In the genomic region with DNA sequence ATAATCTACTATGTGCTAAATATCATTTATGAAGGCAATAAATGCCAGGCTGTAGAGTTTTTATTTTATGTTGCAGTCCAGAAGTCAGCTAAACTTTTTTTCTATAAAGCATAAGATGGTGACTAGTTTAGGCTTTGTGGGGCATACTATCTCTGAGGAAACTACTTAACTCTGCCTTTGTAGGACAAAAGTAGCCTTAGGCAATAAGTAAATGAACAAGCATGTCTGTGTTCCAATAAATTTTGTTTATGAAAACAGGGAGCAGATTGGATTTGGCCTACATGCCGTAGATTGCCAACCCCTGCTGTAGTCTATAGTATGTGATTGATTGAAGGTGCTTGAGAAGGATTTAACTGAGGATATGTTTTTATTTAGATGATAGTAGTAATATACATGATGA, we compare ENCODE assay signal across 16 cellular contexts.
DNase-seq lines count a peak whose midpoint lies in the region; ATAC-seq and TF ChIP-seq lines count a peak whose summit lies in the region.
"Had no signal": no experiment of that assay in that cellular context is flagged by ENCODE, and none has a peak within 500 bp of the region (broad histone marks: within the 10 kb centered on the region; RNA-seq: fewer than 3 reads in every experiment).

No MANE protein-coding gene starts in this region.

- H3K27me3 ChIP-seq in ACC112 (ENCODE audit: insufficient read depth, low read length) (no peaks in the 10 kb centered on the region), PC-3 (ENCODE audit: low read length) (no peaks in the 10 kb centered on the region)
- H3K27me3 ChIP-seq: BE2C had no signal

- no peak overlapping the region for H3K4me3 ChIP-seq in ACC112 (ENCODE audit: low read depth, low read length)
- H3K4me3 ChIP-seq in fibroblast of villous mesenchyme (ENCODE audit: low read depth, low read length) = no peak overlapping the region
- H3K4me3 ChIP-seq in PC-3 (ENCODE audit: low read length) = no peak overlapping the region

- H3F3A ChIP-seq in PC-3 (ENCODE audit: low read length, unreplicated experiment) = no peaks in the 10 kb centered on the region

- H3K9ac ChIP-seq in PC-3 (ENCODE audit: low read length) = no peak overlapping the region

- H3K4me2 ChIP-seq in PC-3 (ENCODE audit: low read length) = no peak overlapping the region

- no TSS peak for BruUV-seq in PC-3 (replicated peaks; lab: Mats Ljungman, UMichigan)

- CTCF ChIA-PET in HEK293T (lab: Yijun Ruan, JAX) (no interaction called here), PC-3 (lab: Charles Lee) (no interaction called here)

- intact Hi-C loops in PC-3 (cut with micrococcal nuclease) = loop anchor here (5.0 to 10.0 kb wide), 3 partner anchors 229 to 362 kb away; no protein-coding TSS in a partner anchor

- POLR2A ChIA-PET in HEK293T (lab: Yijun Ruan, JAX) = no interaction called here
- POLR2A ChIA-PET in PC-3 (lab: Charles Lee; ENCODE audit: unreplicated experiment) = no interaction called here

- H3K9me3 ChIP-seq in PC-3 (ENCODE audit: low read length) = no peaks in the 10 kb centered on the region
- H3K9me3 ChIP-seq: BE2C had no signal

- DNase-seq in HEK293T (ENCODE audit: extremely low spot score) (no peak), RPMI7951 (ENCODE audit: low read depth) (peak; percentile 13), fibroblast of villous mesenchyme (ENCODE audit: low read depth) (peak; percentile 6), PC-3 (no peak)
- DNase-seq in stimulated activated naive CD4-positive, alpha-beta T cell treated with Interleukin-2 at 50 U/mL for 16 hours (lab: John Stamatoyannopoulos, UW) = no peak
- DNase-seq: BE2C; CD4-positive, alpha-beta memory T cell; COR-L47; DMS153; DND-41; GF-D8; KBM-7 had no signal

- H3K27ac ChIP-seq in ACC112 (ENCODE audit: low read depth, low read length) (no peak overlapping the region), PC-3 (ENCODE audit: low read length) (no peak overlapping the region)

- H3K4me1 ChIP-seq in ACC112 (ENCODE audit: control insufficient read depth, insufficient read depth, low read length, unreplicated experiment) (no peaks in the 10 kb centered on the region), PC-3 (ENCODE audit: insufficient read depth, low read length) (no peaks in the 10 kb centered on the region)
- H3K4me1 ChIP-seq: BE2C had no signal

- ATAC-seq in PC-3 (no peak), HG02981 (IDR thresholded peaks at IDR 0.05; ENCODE audit: unreplicated experiment) (no peak), HG03095 (IDR thresholded peaks at IDR 0.05; ENCODE audit: unreplicated experiment) (no peak)
- ATAC-seq: HCT116 had no signal

- H3K36me3 ChIP-seq in ACC112 (ENCODE audit: insufficient read depth, low read length) (no peaks in the 10 kb centered on the region), PC-3 (ENCODE audit: low read depth, low read length) (no peaks in the 10 kb centered on the region)
- H3K36me3 ChIP-seq: BE2C had no signal

- H2AFZ ChIP-seq in ACC112 (ENCODE audit: low read length, unreplicated experiment) = peak overlapping the region; percentile 22
- H2AFZ ChIP-seq in PC-3 (ENCODE audit: low read length) = no peak overlapping the region

- no peaks in the 10 kb centered on the region for H3K79me2 ChIP-seq in ACC112 (ENCODE audit: control insufficient read depth, insufficient read depth, low read length, unreplicated experiment)
- H3K79me2 ChIP-seq in PC-3 (ENCODE audit: low read length) = no peaks in the 10 kb centered on the region

- no peaks in the 10 kb centered on the region for H4K20me1 ChIP-seq in PC-3 (ENCODE audit: low read length)

- TF ChIP-seq CTCF in fibroblast of villous mesenchyme (IDR thresholded peaks at IDR 0.05; ENCODE audit: insufficient read depth, low read depth, low read length) = no peak
- no peak for TF ChIP-seq CTCF in PC-3 (conservative IDR thresholded peaks at IDR 0.05; ENCODE audit: low read depth, low read length)

- H3K9me2 ChIP-seq in PC-3 (replicated peaks; ENCODE audit: low read length) = no peaks in the 10 kb centered on the region

TF ChIP-seq in HEK293T, 16 proteins besides CTCF, POLR2A, EP300 and RAD21:
- TF ChIP-seq, protein P1, sequence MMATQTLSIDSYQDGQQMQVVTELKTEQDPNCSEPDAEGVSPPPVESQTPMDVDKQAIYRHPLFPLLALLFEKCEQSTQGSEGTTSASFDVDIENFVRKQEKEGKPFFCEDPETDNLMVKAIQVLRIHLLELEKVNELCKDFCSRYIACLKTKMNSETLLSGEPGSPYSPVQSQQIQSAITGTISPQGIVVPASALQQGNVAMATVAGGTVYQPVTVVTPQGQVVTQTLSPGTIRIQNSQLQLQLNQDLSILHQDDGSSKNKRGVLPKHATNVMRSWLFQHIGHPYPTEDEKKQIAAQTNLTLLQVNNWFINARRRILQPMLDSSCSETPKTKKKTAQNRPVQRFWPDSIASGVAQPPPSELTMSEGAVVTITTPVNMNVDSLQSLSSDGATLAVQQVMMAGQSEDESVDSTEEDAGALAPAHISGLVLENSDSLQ (IDR thresholded peaks at IDR 0.05) = peak; percentile 68
- no peak for TF ChIP-seq TARDBP (IDR thresholded peaks at IDR 0.05)

Comparison
In these comparisons a context has a peak if more than half of its experiments do, and no peak if none do; other contexts are left out.
1. DNase-seq: peak in RPMI7951 (single experiment) and fibroblast of villous mesenchyme (single experiment); none in HEK293T (single experiment), PC-3 (single experiment) and stimulated activated naive CD4-positive, alpha-beta T cell treated with Interleukin-2 at 50 U/mL for 16 hours (single experiment).